In the genomic region with DNA sequence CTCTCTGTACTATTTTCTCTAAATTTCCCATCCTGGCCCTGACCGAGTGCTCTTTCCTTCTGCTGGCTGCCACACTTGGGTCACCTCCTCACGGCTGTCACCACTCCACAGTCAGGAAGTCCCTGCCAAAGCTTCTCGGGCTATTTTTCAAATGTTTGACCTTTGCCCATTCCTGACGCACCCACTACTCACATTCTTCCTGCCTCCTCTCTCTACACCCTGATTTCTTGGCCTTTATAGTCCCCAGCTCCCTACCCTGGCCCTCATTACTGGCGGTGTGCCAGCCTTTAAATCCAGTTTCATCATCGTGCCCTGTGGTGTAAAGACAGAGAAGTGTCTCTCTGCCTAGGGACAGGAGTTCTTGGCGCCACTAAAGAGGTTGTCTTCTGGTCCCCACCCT, we compare ENCODE assay signal across 14 cellular contexts. TPM values are rescaled to one million over a fixed set of nuclear protein-coding genes. Genes with fewer than 3 reads are reported as not detected.
DNase-seq lines count a peak whose midpoint lies in the region; ATAC-seq, FAIRE-seq and TF ChIP-seq lines count a peak whose summit lies in the region.
"Had no signal": no experiment of that assay in that cellular context is flagged by ENCODE, and none has a peak within 500 bp of the region (broad histone marks: within the 10 kb centered on the region; RNA-seq: fewer than 3 reads in every experiment).

No MANE protein-coding gene starts in this region.

- intact Hi-C loops in K562 (cut with micrococcal nuclease) (loop anchor here (10.0 kb wide), 1 partner anchor 162 kb away; no protein-coding TSS in a partner anchor), spleen (cut with DNase I; ENCODE audit: low total_unique reads) (no loop called here)

- peaks cover 8% of the 10 kb centered on the region; the same call in 1 of the 2 replicates for H3K36me3 Mint-ChIP-seq in HFFc6 (ENCODE audit: low read depth)
- H3K36me3 Mint-ChIP-seq: CD8-positive, alpha-beta memory T cell had no signal

- no peaks in the 10 kb centered on the region for H3K9me2 ChIP-seq in hepatocyte (replicated peaks; ENCODE audit: insufficient read depth)

- H3K9me3 ChIP-seq in K562 (replicated peaks; ENCODE audit: control insufficient read depth, insufficient read depth, low read depth, low read length) (no peaks in the 10 kb centered on the region), hepatocyte (ENCODE audit: low read depth) (no peaks in the 10 kb centered on the region), spleen (no peaks in the 10 kb centered on the region)
- H3K9me3 ChIP-seq: stomach had no signal

- H3K9me1 ChIP-seq in K562 (ENCODE audit: control insufficient read depth, insufficient read depth, low read length), result no peaks in the 10 kb centered on the region

- H3K36me3 ChIP-seq in K562 (ENCODE audit: control insufficient read depth, insufficient read depth, low read length), result no peaks in the 10 kb centered on the region
- H3K36me3 ChIP-seq in hepatocyte (replicated peaks; ENCODE audit: insufficient read depth, low read depth), result no peaks in the 10 kb centered on the region
- no peaks in the 10 kb centered on the region for H3K36me3 ChIP-seq in spleen
- H3K36me3 ChIP-seq: stomach had no signal

- no peak for TF ChIP-seq EP300 in K562 (IDR thresholded peaks at IDR 0.05; ENCODE audit: low read length)

- H3K4me3 ChIP-seq in K562 (no peak overlapping the region), hepatocyte (no peak overlapping the region), spleen (no peak overlapping the region)
- H3K4me3 ChIP-seq: stomach had no signal

- H3K9ac ChIP-seq in K562 (ENCODE audit: insufficient read depth in 1 of 2, low read depth in 2 of 2, low read length in 2 of 2), result no peak overlapping the region

- no TSS peak for BruUV-seq in K562 (replicated peaks; lab: Mats Ljungman, UMichigan)

- no peak overlapping the region for H3K27ac ChIP-seq in K562 (ENCODE audit: extremely low read depth, low read depth, low read length)
- peak overlapping the region; percentile 36 for H3K27ac ChIP-seq in hepatocyte
- peak overlapping the region in 5 of 8 donors; percentile 15 to 54 (median 41) for H3K27ac ChIP-seq in spleen
- H3K27ac ChIP-seq: stomach, VCaP had no signal

- H3K79me2 ChIP-seq in K562 (ENCODE audit: control insufficient read depth, insufficient read depth, low read length) (no peaks in the 10 kb centered on the region), hepatocyte (no peaks in the 10 kb centered on the region)

- H3K9me3 Mint-ChIP-seq in HFFc6, result peaks cover 7% of the 10 kb centered on the region; the same call in 1 of the 2 replicates
- H3K9me3 Mint-ChIP-seq: CD8-positive, alpha-beta memory T cell; IgD-negative memory B cell had no signal

- H3K27ac Mint-ChIP-seq in HFFc6, result peak overlapping the region; percentile 98
- H3K27ac Mint-ChIP-seq: IgD-negative memory B cell had no signal

- no peak for TF ChIP-seq CTCF in HFFc6 (IDR thresholded peaks at IDR 0.05)
- TF ChIP-seq CTCF in K562 (IDR thresholded peaks at IDR 0.05 in 2 of 3, conservative IDR thresholded peaks at IDR 0.05 in 1 of 3; ENCODE audit: insufficient read depth in 2 of 3, low read depth in 1 of 3, low read length in 3 of 3), result no peak
- TF ChIP-seq CTCF in hepatocyte (IDR thresholded peaks at IDR 0.05; ENCODE audit: poor library complexity), result no peak
- TF ChIP-seq CTCF in spleen (IDR thresholded peaks at IDR 0.05 in 8 of 11, conservative IDR thresholded peaks at IDR 0.05 in 3 of 11), result no peak

- H3K4me1 ChIP-seq in K562 (replicated peaks in 1 of 2; ENCODE audit: control insufficient read depth in 2 of 2, insufficient read depth in 2 of 2, low read length in 2 of 2), result no peaks in the 10 kb centered on the region
- H3K4me1 ChIP-seq in hepatocyte (ENCODE audit: insufficient read depth), result peaks cover 6% of the 10 kb centered on the region
- H3K4me1 ChIP-seq in spleen, result peaks cover 0 to 8% (median 0%) of the 10 kb centered on the region in 6 donors
- H3K4me1 ChIP-seq: stomach had no signal

- in situ Hi-C loops in K562 (cut with MboI), result no loop called here

- POLR2A ChIA-PET in K562 (lab: Yijun Ruan, JAX), result interaction anchor here (1.0 to 1.1 kb wide), 2 partner anchors 8 to 153 kb away, joined by 3 to 4 read pairs; no protein-coding TSS in a partner anchor

- H2AFZ ChIP-seq in K562 (ENCODE audit: low read depth, low read length) (no peak overlapping the region), hepatocyte (peak overlapping the region; percentile 43)

- H4K20me1 ChIP-seq in K562 (replicated peaks; ENCODE audit: control insufficient read depth, insufficient read depth, low read length), result no peaks in the 10 kb centered on the region
- no peaks in the 10 kb centered on the region for H4K20me1 ChIP-seq in hepatocyte (ENCODE audit: insufficient read depth, poor library complexity, severe bottlenecking)

- peaks cover 68% of the 10 kb centered on the region for H3K4me1 Mint-ChIP-seq in HFFc6 (ENCODE audit: low read depth)

- H3K4me2 ChIP-seq in K562 (ENCODE audit: insufficient read depth, low read length), result no peak overlapping the region
- no peak overlapping the region for H3K4me2 ChIP-seq in hepatocyte

- H3K4me3 Mint-ChIP-seq in HFFc6, result peak overlapping the region; percentile 66
- H3K4me3 Mint-ChIP-seq: CD8-positive, alpha-beta memory T cell; IgD-negative memory B cell had no signal

- no peak for FAIRE-seq in K562 (lab: Jason Lieb, UNC)

- 2% methylated on average over 7 of the region's 7 CpGs for WGBS in K562 (ENCODE audit: insufficient coverage, low coverage, missing lambda C conversion rate)
- 85% methylated on average over 7 of the region's 7 CpGs for WGBS in hepatocyte (ENCODE audit: low lambda C conversion rate, missing lambda C conversion rate)
- 53 to 69% (median 62%) methylated on average over 7 of the region's 7 CpGs for WGBS in spleen, 5 donors

- TF ChIP-seq POLR2A in K562 (conservative IDR thresholded peaks at IDR 0.05) (no peak), spleen (IDR thresholded peaks at IDR 0.05) (no peak)

- no peaks in the 10 kb centered on the region for H3K27me3 Mint-ChIP-seq in HFFc6 (ENCODE audit: insufficient read depth)
- H3K27me3 Mint-ChIP-seq: IgD-negative memory B cell had no signal

- ATAC-seq in K562 (no peak), GM18907 (IDR thresholded peaks at IDR 0.05; ENCODE audit: unreplicated experiment) (no peak)

- H3K27me3 ChIP-seq in K562 (ENCODE audit: control insufficient read depth in 2 of 2, insufficient read depth in 2 of 2, low read length in 2 of 2), result peaks cover 3 to 13% of the 10 kb centered on the region in 2 experiments
- H3K27me3 ChIP-seq in hepatocyte, result no peaks in the 10 kb centered on the region
- H3K27me3 ChIP-seq in spleen (replicated peaks in 1 of 7), result no peaks in the 10 kb centered on the region
- H3K27me3 ChIP-seq: stomach had no signal

- TF ChIP-seq RAD21 in K562 (CRISPR knock-in tag; conservative IDR thresholded peaks at IDR 0.05 in 1 of 2, IDR thresholded peaks at IDR 0.05 in 1 of 2), result no peak

- CTCF ChIA-PET in K562 (lab: Yijun Ruan, JAX; ENCODE audit: low intra/inter-chr PET ratio), result no interaction called here

- no peak for DNase-seq in HFFc6
- DNase-seq in K562 (ENCODE audit: extremely low read depth in 1 of 4, low spot score in 3 of 4), result no peak
- DNase-seq in hepatocyte (ENCODE audit: low spot score), result no peak
- DNase-seq in spleen, result no peak
- DNase-seq in AML-193 (lab: John Stamatoyannopoulos, UW), result no peak
- no peak for DNase-seq in hypothalamus (lab: John Stamatoyannopoulos, UW)
- no peak for DNase-seq in central memory CD4-positive, alpha-beta T cell
- DNase-seq: activated naive CD4-positive, alpha-beta T cell treated with Interleukin-2 at 50 U/mL for 16 hours; CD8-positive, alpha-beta memory T cell; NCI-H1436; stomach had no signal

RNA-seq across cellular contexts. Expression of a gene that starts 46.4 kb away (rescaled TPM):
- total RNA-seq in HFFc6 (2021; fragmentation: NEBNext Ultra II Directional; extraction: Animal tissue kit (Norgen Biotek cat#: 25700)), result 10 to 100 TPM; 23.1 to 28.2 (median 24.4) TPM
- total RNA-seq in K562 (2011; cell fraction: chromatin; rRNA removed; ENCODE audit: low replicate concordance), result 25.2 and 26.2 TPM in 2 replicates
- 11.7 and 15.1 TPM in 2 replicates for total RNA-seq in K562 (2011; cell fraction: nucleolus; rRNA removed)
- 19.6 and 22.7 TPM in 2 replicates for total RNA-seq in K562 (2011; cell fraction: nucleoplasm; rRNA removed)
- total RNA-seq in K562 (2014; rRNA removed) (24.0 and 26.2 TPM in 2 replicates), K562 (2014; rRNA removed; fragmentation: Illumina TruSeq; extraction: Trizol) (21.7 TPM in 2 replicates), K562 (2015; rRNA removed; fragmentation: Illumina TruSeq; extraction: Trizol) (22.3 and 25.4 TPM in 2 replicates), K562 (2021) (22.2 and 24.2 TPM in 2 replicates), hepatocyte (19.4 and 26.9 TPM in 2 replicates), spleen (10 to 100 TPM; 12.6 to 22.7 (median 15.6) TPM)
- polyA plus RNA-seq in K562 (2011; rRNA removed) (25.2 and 31.8 TPM in 2 replicates), K562 (2014; fragmentation: Illumina TruSeq; extraction: Trizol) (25.3 and 28.5 TPM in 2 replicates), K562 (2014; fragmentation: Nextera tagmentation; extraction: Ambion mirVana) (10 to 100 TPM; 15.3 to 26.9 TPM), K562 (2014; rRNA removed) (21.8 and 30.4 TPM in 2 replicates), hepatocyte (20.1 and 23.5 TPM in 2 replicates), spleen (10 to 100 TPM; 17.3 to 19.9 (median 18.8) TPM)
- 16.7 and 21.3 TPM in 2 replicates for polyA plus RNA-seq in K562 (2011; cell fraction: cytosol; rRNA removed)
- polyA plus RNA-seq in K562 (2011; cell fraction: nucleus; rRNA removed), result 19.0 and 20.3 TPM in 2 replicates
- 13.3 and 17.8 TPM in 2 replicates for polyA plus RNA-seq in K562 (2012)
- 27.0 and 28.3 TPM in 2 replicates for polyA minus RNA-seq in K562 (2011; rRNA and poly(A)+ RNA removed)
- 10.8 and 14.2 TPM in 2 replicates for polyA minus RNA-seq in K562 (2011; cell fraction: cytosol; rRNA and poly(A)+ RNA removed)
- 13.3 and 19.9 TPM in 2 replicates for polyA minus RNA-seq in K562 (2011; cell fraction: nucleus; rRNA and poly(A)+ RNA removed)
